ENCODE assay signal across 16 cellular contexts in genomic region chr13:113971471-113972231, GRCh38. TPM values are rescaled to one million over a fixed set of nuclear protein-coding genes. Genes with fewer than 3 reads are reported as not detected.
DNase-seq lines count a peak whose midpoint lies in the region; ATAC-seq and FAIRE-seq lines count a peak whose summit lies in the region.
"Had no signal": no experiment of that assay in that cellular context is flagged by ENCODE, and none has a peak within 500 bp of the region (broad histone marks: within the 10 kb centered on the region; RNA-seq: fewer than 3 reads in every experiment).

No MANE protein-coding gene starts in this region.

- H3K36me3 ChIP-seq in aorta (ENCODE audit: control insufficient read depth in 1 of 2, insufficient read depth in 2 of 2, low read length in 1 of 2) = no peaks in the 10 kb centered on the region

- H3K4me3 ChIP-seq in aorta (ENCODE audit: low read length in 2 of 2) = no peak overlapping the region
- H3K4me3 ChIP-seq: hepatocyte had no signal

- peak overlapping the region in 1 of 2 donors; percentile 60 for H3K27ac ChIP-seq in aorta (ENCODE audit: low read depth in 1 of 2, low read length in 2 of 2)
- H3K27ac ChIP-seq: hepatocyte had no signal

- DNase-seq in stimulated activated naive CD8-positive, alpha-beta T cell treated with anti-CD3 and anti-CD28 coated beads, Interleukin-15, amount 100 ng/mL, for 72 hours = no peak
- DNase-seq in stimulated activated naive CD8-positive, alpha-beta T cell treated with anti-CD3 and anti-CD28 coated beads, Interleukin-15, Interleukin-2, amounts not matched to agents 100 U/mL and 50 U/mL, for 24 hours = no peak
- DNase-seq in left cardiac atrium (peak; percentile 19), posterior vena cava (ENCODE audit: low spot score) (peak; percentile 74), aorta (peak; percentile 42 to 76), RCC 7860 (ENCODE audit: low spot score) (no peak)
- DNase-seq: activated CD8-positive, alpha-beta memory T cell treated with anti-CD3 and anti-CD28 coated beads, Interleukin-2, amount 50 U/mL, for 4 hours; dermis blood vessel endothelial cell; kidney glomerular epithelial cell; NCI-H1048 had no signal

- no peak overlapping the region for H3K4me3 Mint-ChIP-seq in stimulated activated naive CD8-positive, alpha-beta T cell treated with anti-CD3 and anti-CD28 coated beads, Interleukin-15, amount 100 ng/mL, for 72 hours
- H3K4me3 Mint-ChIP-seq: IgD-negative memory B cell had no signal

- H3K9me3 ChIP-seq in aorta (ENCODE audit: control insufficient read depth, low read length) = no peaks in the 10 kb centered on the region

- H3K27ac Mint-ChIP-seq in stimulated activated naive CD8-positive, alpha-beta T cell treated with anti-CD3 and anti-CD28 coated beads, Interleukin-15, amount 100 ng/mL, for 72 hours = no peak overlapping the region

- 92 to 96% methylated on average over 35 to 36 of the region's 36 CpGs for WGBS in aorta, 2 donors

- H3K9me3 Mint-ChIP-seq in stimulated activated naive CD8-positive, alpha-beta T cell treated with anti-CD3 and anti-CD28 coated beads, Interleukin-15, amount 100 ng/mL, for 72 hours = no peaks in the 10 kb centered on the region
- H3K9me3 Mint-ChIP-seq: IgD-negative memory B cell had no signal

- peak; percentile 31 for ATAC-seq in stimulated activated naive CD8-positive, alpha-beta T cell treated with anti-CD3 and anti-CD28 coated beads, Interleukin-15, amount 100 ng/mL, for 72 hours
- ATAC-seq in stimulated activated naive CD8-positive, alpha-beta T cell treated with anti-CD3 and anti-CD28 coated beads, Interleukin-15, Interleukin-2, amounts not matched to agents 100 U/mL and 50 U/mL, for 24 hours = no peak
- no peak for ATAC-seq in left cardiac atrium
- no peak for ATAC-seq in aorta (ENCODE audit: low FRiP score)
- ATAC-seq in HG03108 (IDR thresholded peaks at IDR 0.05; ENCODE audit: unreplicated experiment) = no peak
- ATAC-seq in GM21447 (IDR thresholded peaks at IDR 0.05; ENCODE audit: unreplicated experiment) = no peak
- ATAC-seq: activated CD4-positive, CD25-positive, alpha-beta regulatory T cell treated with anti-CD3 and anti-CD28 coated beads, Interleukin-2, amount 50 U/mL, for 24 hours had no signal

- no peaks in the 10 kb centered on the region for H3K27me3 ChIP-seq in aorta (ENCODE audit: control insufficient read depth in 1 of 2, insufficient read depth in 2 of 2, low read length in 1 of 2)
- H3K27me3 ChIP-seq: hepatocyte had no signal

- no peak for FAIRE-seq in RCC 7860 (lab: Jason Lieb, UNC)

- intact Hi-C loops in left cardiac atrium (cut with DNase I) (no loop called here), posterior vena cava (cut with DNase I) (no loop called here), aorta (cut with DNase I) (no loop called here)

- H3K4me1 Mint-ChIP-seq in stimulated activated naive CD8-positive, alpha-beta T cell treated with anti-CD3 and anti-CD28 coated beads, Interleukin-15, amount 100 ng/mL, for 72 hours = peaks cover 3% of the 10 kb centered on the region
- H3K4me1 Mint-ChIP-seq: IgD-negative memory B cell had no signal

- H3K4me1 ChIP-seq in aorta (ENCODE audit: control insufficient read depth in 1 of 2, insufficient read depth in 2 of 2, low read length in 2 of 2) = no peaks in the 10 kb centered on the region

- no peaks in the 10 kb centered on the region for H3K27me3 Mint-ChIP-seq in stimulated activated naive CD8-positive, alpha-beta T cell treated with anti-CD3 and anti-CD28 coated beads, Interleukin-15, amount 100 ng/mL, for 72 hours
- H3K27me3 Mint-ChIP-seq: IgD-negative memory B cell had no signal

RNA-seq across cellular contexts. Expression of gene C13orf46, which starts 2.2 kb away (rescaled TPM):
- total RNA-seq in left cardiac atrium = 1 to 10 TPM in 1 of 2 donors, under 1 TPM in 1; 0.65 to 1.4 TPM
- total RNA-seq in posterior vena cava = 1 to 10 TPM; 1.2 to 1.9 TPM
- 1 to 10 TPM; 2.1 to 3.5 TPM for total RNA-seq in aorta
- under 1 TPM; 0.13 to 0.43 TPM for polyA plus RNA-seq in aorta
- total RNA-seq: G401 had no signal

Comparison
In these comparisons a context has a peak if more than half of its experiments do, and no peak if none do; other contexts are left out.
1. DNase-seq: peak in left cardiac atrium (single experiment), posterior vena cava (single experiment) and aorta (2 of 2); none in stimulated activated naive CD8-positive, alpha-beta T cell treated with anti-CD3 and anti-CD28 coated beads, Interleukin-15, amount 100 ng/mL, for 72 hours (0 of 2), stimulated activated naive CD8-positive, alpha-beta T cell treated with anti-CD3 and anti-CD28 coated beads, Interleukin-15, Interleukin-2, amounts not matched to agents 100 U/mL and 50 U/mL, for 24 hours (single experiment) and RCC 7860 (single experiment).